Comparison of ENCODE assay signal across 1 cellular context in genomic region chr15:70763120-70763949, GRCh38.
TF ChIP-seq lines count a peak whose summit lies in the region.

A gene with protein sequence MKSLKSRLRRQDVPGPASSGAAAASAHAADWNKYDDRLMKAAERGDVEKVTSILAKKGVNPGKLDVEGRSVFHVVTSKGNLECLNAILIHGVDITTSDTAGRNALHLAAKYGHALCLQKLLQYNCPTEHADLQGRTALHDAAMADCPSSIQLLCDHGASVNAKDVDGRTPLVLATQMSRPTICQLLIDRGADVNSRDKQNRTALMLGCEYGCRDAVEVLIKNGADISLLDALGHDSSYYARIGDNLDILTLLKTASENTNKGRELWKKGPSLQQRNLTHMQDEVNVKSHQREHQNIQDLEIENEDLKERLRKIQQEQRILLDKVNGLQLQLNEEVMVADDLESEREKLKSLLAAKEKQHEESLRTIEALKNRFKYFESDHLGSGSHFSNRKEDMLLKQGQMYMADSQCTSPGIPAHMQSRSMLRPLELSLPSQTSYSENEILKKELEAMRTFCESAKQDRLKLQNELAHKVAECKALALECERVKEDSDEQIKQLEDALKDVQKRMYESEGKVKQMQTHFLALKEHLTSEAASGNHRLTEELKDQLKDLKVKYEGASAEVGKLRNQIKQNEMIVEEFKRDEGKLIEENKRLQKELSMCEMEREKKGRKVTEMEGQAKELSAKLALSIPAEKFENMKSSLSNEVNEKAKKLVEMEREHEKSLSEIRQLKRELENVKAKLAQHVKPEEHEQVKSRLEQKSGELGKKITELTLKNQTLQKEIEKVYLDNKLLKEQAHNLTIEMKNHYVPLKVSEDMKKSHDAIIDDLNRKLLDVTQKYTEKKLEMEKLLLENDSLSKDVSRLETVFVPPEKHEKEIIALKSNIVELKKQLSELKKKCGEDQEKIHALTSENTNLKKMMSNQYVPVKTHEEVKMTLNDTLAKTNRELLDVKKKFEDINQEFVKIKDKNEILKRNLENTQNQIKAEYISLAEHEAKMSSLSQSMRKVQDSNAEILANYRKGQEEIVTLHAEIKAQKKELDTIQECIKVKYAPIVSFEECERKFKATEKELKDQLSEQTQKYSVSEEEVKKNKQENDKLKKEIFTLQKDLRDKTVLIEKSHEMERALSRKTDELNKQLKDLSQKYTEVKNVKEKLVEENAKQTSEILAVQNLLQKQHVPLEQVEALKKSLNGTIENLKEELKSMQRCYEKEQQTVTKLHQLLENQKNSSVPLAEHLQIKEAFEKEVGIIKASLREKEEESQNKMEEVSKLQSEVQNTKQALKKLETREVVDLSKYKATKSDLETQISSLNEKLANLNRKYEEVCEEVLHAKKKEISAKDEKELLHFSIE (N-terminal part only) (minus strand): TSS chr15:70763558. CDS start chr15:70763407, 151 bp downstream.

TF ChIP-seq in HepG2, 621 proteins besides CTCF, POLR2A, EP300 and RAD21 (continued from another document and continues in another):
- TF ChIP-seq, protein P1, sequence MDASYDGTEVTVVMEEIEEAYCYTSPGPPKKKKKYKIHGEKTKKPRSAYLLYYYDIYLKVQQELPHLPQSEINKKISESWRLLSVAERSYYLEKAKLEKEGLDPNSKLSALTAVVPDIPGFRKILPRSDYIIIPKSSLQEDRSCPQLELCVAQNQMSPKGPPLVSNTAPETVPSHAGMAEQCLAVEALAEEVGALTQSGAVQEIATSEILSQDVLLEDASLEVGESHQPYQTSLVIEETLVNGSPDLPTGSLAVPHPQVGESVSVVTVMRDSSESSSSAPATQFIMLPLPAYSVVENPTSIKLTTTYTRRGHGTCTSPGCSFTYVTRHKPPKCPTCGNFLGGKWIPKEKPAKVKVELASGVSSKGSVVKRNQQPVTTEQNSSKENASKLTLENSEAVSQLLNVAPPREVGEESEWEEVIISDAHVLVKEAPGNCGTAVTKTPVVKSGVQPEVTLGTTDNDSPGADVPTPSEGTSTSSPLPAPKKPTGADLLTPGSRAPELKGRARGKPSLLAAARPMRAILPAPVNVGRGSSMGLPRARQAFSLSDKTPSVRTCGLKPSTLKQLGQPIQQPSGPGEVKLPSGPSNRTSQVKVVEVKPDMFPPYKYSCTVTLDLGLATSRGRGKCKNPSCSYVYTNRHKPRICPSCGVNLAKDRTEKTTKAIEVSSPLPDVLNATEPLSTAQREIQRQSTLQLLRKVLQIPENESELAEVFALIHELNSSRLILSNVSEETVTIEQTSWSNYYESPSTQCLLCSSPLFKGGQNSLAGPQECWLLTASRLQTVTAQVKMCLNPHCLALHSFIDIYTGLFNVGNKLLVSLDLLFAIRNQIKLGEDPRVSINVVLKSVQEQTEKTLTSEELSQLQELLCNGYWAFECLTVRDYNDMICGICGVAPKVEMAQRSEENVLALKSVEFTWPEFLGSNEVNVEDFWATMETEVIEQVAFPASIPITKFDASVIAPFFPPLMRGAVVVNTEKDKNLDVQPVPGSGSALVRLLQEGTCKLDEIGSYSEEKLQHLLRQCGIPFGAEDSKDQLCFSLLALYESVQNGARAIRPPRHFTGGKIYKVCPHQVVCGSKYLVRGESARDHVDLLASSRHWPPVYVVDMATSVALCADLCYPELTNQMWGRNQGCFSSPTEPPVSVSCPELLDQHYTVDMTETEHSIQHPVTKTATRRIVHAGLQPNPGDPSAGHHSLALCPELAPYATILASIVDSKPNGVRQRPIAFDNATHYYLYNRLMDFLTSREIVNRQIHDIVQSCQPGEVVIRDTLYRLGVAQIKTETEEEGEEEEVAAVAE (CRISPR knock-in tag; IDR thresholded peaks at IDR 0.05; ENCODE audit: borderline replicate concordance): no peak
- TF ChIP-seq ZNF674 (CRISPR knock-in tag; IDR thresholded peaks at IDR 0.05; ENCODE audit: low read depth) (no peak), NFYB (CRISPR knock-in tag; IDR thresholded peaks at IDR 0.05) (peak; percentile 92), HINFP (CRISPR knock-in tag; IDR thresholded peaks at IDR 0.05; ENCODE audit: low read depth) (peak; percentile 64; the same call in 1 of the 2 replicates), HNF4A (CRISPR knock-in tag; IDR thresholded peaks at IDR 0.05) (0 out of 2 replicates have a peak, but pooled peaks have one; percentile 41), XBP1 (CRISPR knock-in tag; IDR thresholded peaks at IDR 0.05) (peak; percentile 23; the same call in 1 of the 2 replicates), ZNF709 (CRISPR knock-in tag; IDR thresholded peaks at IDR 0.05) (0 out of 2 replicates have a peak, but pooled peaks have one; percentile 49), ZNF710 (CRISPR knock-in tag; IDR thresholded peaks at IDR 0.05; ENCODE audit: borderline replicate concordance) (peak; percentile 59; the same call in 1 of the 2 replicates), HDAC1 (CRISPR knock-in tag; IDR thresholded peaks at IDR 0.05) (peak; percentile 77), ZNF30 (CRISPR knock-in tag; IDR thresholded peaks at IDR 0.05) (no peak), ZBTB7B (CRISPR knock-in tag; IDR thresholded peaks at IDR 0.05) (peak; percentile 45; the same call in 1 of the 2 replicates), SOX5 (CRISPR knock-in tag; IDR thresholded peaks at IDR 0.05; ENCODE audit: borderline replicate concordance) (no peak), ZNF235 (CRISPR knock-in tag; IDR thresholded peaks at IDR 0.05; ENCODE audit: borderline replicate concordance) (0 out of 2 replicates have a peak, but pooled peaks have one; percentile 80), TCF12 (IDR thresholded peaks at IDR 0.05) (no peak), TCF12 (CRISPR knock-in tag; IDR thresholded peaks at IDR 0.05) (peak; percentile 13; the same call in 1 of the 2 replicates), ZFP37 (CRISPR knock-in tag; IDR thresholded peaks at IDR 0.05; ENCODE audit: borderline replicate concordance) (peak; percentile 81; the same call in 1 of the 2 replicates), NONO (IDR thresholded peaks at IDR 0.05) (no peak), NONO (CRISPR knock-in tag; conservative IDR thresholded peaks at IDR 0.05) (0 out of 2 replicates have a peak, but pooled peaks have one; percentile 22), PTBP1 (IDR thresholded peaks at IDR 0.05; ENCODE audit: low read depth, low read length, poor library complexity, severe bottlenecking) (no peak), ZNF567 (CRISPR knock-in tag; IDR thresholded peaks at IDR 0.05; ENCODE audit: borderline replicate concordance) (peak; percentile 64; the same call in 1 of the 2 replicates), ZFP36L1 (CRISPR knock-in tag; IDR thresholded peaks at IDR 0.05) (no peak; the same call in 1 of the 2 replicates), SIN3A (IDR thresholded peaks at IDR 0.05; ENCODE audit: borderline replicate concordance, low read depth, low read length) (peak; percentile 64), ZNF143 (CRISPR knock-in tag; IDR thresholded peaks at IDR 0.05) (peak; percentile 38; the same call in 1 of the 2 replicates), NRL (CRISPR knock-in tag; IDR thresholded peaks at IDR 0.05; ENCODE audit: borderline replicate concordance) (no peak), HNF1A (IDR thresholded peaks at IDR 0.05; ENCODE audit: low read depth) (no peak), HNF1A (CRISPR knock-in tag; IDR thresholded peaks at IDR 0.05; ENCODE audit: borderline replicate concordance) (no peak), JUN (CRISPR knock-in tag; IDR thresholded peaks at IDR 0.05) (no peak), ATF7 (IDR thresholded peaks at IDR 0.05) (no peak), ATF7 (CRISPR knock-in tag; IDR thresholded peaks at IDR 0.05) (no peak), MED1 (CRISPR knock-in tag; IDR thresholded peaks at IDR 0.05) (peak; percentile 31; the same call in 1 of the 2 replicates), NFE2L1 (CRISPR knock-in tag; IDR thresholded peaks at IDR 0.05; ENCODE audit: borderline replicate concordance) (0 out of 2 replicates have a peak, but pooled peaks have one; percentile 28), DDIT3 (CRISPR knock-in tag; IDR thresholded peaks at IDR 0.05) (no peak), PRMT3 (CRISPR knock-in tag; IDR thresholded peaks at IDR 0.05; ENCODE audit: borderline replicate concordance, low read depth) (0 out of 2 replicates have a peak, but pooled peaks have one; percentile 24), PAX8 (CRISPR knock-in tag; IDR thresholded peaks at IDR 0.05; ENCODE audit: borderline replicate concordance) (0 out of 2 replicates have a peak, but pooled peaks have one; percentile 60), ZNF460 (CRISPR knock-in tag; IDR thresholded peaks at IDR 0.05; ENCODE audit: borderline replicate concordance) (no peak), ZNF790 (CRISPR knock-in tag; IDR thresholded peaks at IDR 0.05; ENCODE audit: borderline replicate concordance) (no peak), SCMH1 (CRISPR knock-in tag; IDR thresholded peaks at IDR 0.05; ENCODE audit: borderline replicate concordance) (no peak), ZBTB8A (CRISPR knock-in tag; IDR thresholded peaks at IDR 0.05; ENCODE audit: borderline replicate concordance, low read depth) (peak; percentile 95), LBX2 (CRISPR knock-in tag; IDR thresholded peaks at IDR 0.05; ENCODE audit: borderline replicate concordance) (no peak)
- TF ChIP-seq, protein P2, sequence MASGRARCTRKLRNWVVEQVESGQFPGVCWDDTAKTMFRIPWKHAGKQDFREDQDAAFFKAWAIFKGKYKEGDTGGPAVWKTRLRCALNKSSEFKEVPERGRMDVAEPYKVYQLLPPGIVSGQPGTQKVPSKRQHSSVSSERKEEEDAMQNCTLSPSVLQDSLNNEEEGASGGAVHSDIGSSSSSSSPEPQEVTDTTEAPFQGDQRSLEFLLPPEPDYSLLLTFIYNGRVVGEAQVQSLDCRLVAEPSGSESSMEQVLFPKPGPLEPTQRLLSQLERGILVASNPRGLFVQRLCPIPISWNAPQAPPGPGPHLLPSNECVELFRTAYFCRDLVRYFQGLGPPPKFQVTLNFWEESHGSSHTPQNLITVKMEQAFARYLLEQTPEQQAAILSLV (CRISPR knock-in tag; IDR thresholded peaks at IDR 0.05; ENCODE audit: borderline replicate concordance): peak; percentile 47; the same call in 1 of the 2 replicates
- TF ChIP-seq, protein P3, sequence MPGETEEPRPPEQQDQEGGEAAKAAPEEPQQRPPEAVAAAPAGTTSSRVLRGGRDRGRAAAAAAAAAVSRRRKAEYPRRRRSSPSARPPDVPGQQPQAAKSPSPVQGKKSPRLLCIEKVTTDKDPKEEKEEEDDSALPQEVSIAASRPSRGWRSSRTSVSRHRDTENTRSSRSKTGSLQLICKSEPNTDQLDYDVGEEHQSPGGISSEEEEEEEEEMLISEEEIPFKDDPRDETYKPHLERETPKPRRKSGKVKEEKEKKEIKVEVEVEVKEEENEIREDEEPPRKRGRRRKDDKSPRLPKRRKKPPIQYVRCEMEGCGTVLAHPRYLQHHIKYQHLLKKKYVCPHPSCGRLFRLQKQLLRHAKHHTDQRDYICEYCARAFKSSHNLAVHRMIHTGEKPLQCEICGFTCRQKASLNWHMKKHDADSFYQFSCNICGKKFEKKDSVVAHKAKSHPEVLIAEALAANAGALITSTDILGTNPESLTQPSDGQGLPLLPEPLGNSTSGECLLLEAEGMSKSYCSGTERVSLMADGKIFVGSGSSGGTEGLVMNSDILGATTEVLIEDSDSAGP (CRISPR knock-in tag; IDR thresholded peaks at IDR 0.05; ENCODE audit: borderline replicate concordance): peak; percentile 76
